1 cellular context compared by ENCODE assay signal in the genomic region with DNA sequence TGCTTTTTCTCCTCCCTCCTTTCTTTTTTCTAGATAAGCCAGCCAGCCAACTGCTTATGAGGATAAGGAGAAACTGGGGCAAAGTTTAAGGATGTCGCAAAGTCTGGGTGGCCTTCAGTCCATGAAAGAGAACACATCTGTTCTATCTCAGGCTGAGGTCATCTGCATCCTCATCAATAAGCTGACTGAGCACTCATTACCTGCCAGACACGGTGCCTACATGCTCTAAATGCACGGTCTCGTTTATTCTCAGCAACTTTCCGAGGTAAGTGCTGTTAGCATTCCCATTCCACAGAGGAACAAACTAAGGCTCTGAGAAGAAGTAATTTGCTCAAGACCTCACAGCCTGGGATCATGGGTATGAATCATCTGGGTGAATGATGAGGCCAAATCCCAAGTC.
A peak's percentile ranks its signal among the peaks of the same experiment; 100 is the strongest.
TF ChIP-seq lines count a peak whose summit lies in the region.

No MANE protein-coding gene starts in this region.

TF ChIP-seq in K562, 482 proteins besides CTCF, POLR2A, EP300 and RAD21 (continued from another document):
- TF ChIP-seq, protein P1, sequence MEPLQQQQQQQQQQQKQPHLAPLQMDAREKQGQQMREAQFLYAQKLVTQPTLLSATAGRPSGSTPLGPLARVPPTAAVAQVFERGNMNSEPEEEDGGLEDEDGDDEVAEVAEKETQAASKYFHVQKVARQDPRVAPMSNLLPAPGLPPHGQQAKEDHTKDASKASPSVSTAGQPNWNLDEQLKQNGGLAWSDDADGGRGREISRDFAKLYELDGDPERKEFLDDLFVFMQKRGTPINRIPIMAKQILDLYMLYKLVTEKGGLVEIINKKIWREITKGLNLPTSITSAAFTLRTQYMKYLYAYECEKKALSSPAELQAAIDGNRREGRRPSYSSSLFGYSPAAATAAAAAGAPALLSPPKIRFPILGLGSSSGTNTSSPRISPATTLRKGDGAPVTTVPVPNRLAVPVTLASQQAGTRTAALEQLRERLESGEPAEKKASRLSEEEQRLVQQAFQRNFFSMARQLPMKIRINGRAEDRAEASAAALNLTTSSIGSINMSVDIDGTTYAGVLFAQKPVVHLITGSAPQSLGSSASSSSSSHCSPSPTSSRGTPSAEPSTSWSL (CRISPR knock-in tag; IDR thresholded peaks at IDR 0.05; ENCODE audit: borderline replicate concordance): no peak
- TF ChIP-seq XRCC4 (IDR thresholded peaks at IDR 0.05; ENCODE audit: extremely low read depth, insufficient read depth, insufficient read length): no peak
- TF ChIP-seq NR2C1 (IDR thresholded peaks at IDR 0.05): no peak
- TF ChIP-seq NR2C1 (tag; IDR thresholded peaks at IDR 0.05): no peak
- no peak for TF ChIP-seq YBX1 (IDR thresholded peaks at IDR 0.05)
- TF ChIP-seq, protein P2, sequence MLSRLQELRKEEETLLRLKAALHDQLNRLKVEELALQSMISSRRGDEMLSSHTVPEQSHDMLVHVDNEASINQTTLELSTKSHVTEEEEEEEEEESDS (CRISPR knock-in tag; IDR thresholded peaks at IDR 0.05): no peak
- TF ChIP-seq ZKSCAN1 (IDR thresholded peaks at IDR 0.05; ENCODE audit: low read depth, low read length): no peak
- TF ChIP-seq ZNF583 (CRISPR knock-in tag; IDR thresholded peaks at IDR 0.05): no peak
- TF ChIP-seq CXXC5 (CRISPR knock-in tag; IDR thresholded peaks at IDR 0.05): no peak
- TF ChIP-seq, protein P3, sequence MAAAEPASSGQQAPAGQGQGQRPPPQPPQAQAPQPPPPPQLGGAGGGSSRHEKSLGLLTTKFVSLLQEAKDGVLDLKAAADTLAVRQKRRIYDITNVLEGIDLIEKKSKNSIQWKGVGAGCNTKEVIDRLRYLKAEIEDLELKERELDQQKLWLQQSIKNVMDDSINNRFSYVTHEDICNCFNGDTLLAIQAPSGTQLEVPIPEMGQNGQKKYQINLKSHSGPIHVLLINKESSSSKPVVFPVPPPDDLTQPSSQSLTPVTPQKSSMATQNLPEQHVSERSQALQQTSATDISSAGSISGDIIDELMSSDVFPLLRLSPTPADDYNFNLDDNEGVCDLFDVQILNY (CRISPR knock-in tag; IDR thresholded peaks at IDR 0.05): no peak
- TF ChIP-seq BDP1 (IDR thresholded peaks at IDR 0.05; ENCODE audit: insufficient read depth, insufficient read length): no peak
- TF ChIP-seq CBFA2T3 (IDR thresholded peaks at IDR 0.05): peak; percentile 82
- TF ChIP-seq ZNF232 (CRISPR knock-in tag; IDR thresholded peaks at IDR 0.05): no peak
- TF ChIP-seq KDM4B (IDR thresholded peaks at IDR 0.05; ENCODE audit: borderline replicate concordance in 2 of 2, low read depth in 1 of 2): no peak
- no peak for TF ChIP-seq ETV5 (CRISPR knock-in tag; IDR thresholded peaks at IDR 0.05; ENCODE audit: low read depth)
- TF ChIP-seq SAFB2 (IDR thresholded peaks at IDR 0.05; ENCODE audit: borderline replicate concordance, low read depth, low read length, severe bottlenecking): no peak
- no peak for TF ChIP-seq ZNF324 (CRISPR knock-in tag; IDR thresholded peaks at IDR 0.05)
- TF ChIP-seq, protein P4, sequence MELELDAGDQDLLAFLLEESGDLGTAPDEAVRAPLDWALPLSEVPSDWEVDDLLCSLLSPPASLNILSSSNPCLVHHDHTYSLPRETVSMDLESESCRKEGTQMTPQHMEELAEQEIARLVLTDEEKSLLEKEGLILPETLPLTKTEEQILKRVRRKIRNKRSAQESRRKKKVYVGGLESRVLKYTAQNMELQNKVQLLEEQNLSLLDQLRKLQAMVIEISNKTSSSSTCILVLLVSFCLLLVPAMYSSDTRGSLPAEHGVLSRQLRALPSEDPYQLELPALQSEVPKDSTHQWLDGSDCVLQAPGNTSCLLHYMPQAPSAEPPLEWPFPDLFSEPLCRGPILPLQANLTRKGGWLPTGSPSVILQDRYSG (tag; conservative IDR thresholded peaks at IDR 0.05; ENCODE audit: low read depth): no peak
- TF ChIP-seq ATF7 (IDR thresholded peaks at IDR 0.05): no peak
- TF ChIP-seq RAD51 (IDR thresholded peaks at IDR 0.05; ENCODE audit: borderline replicate concordance, low read depth): no peak
- no peak for TF ChIP-seq ZBTB7A (IDR thresholded peaks at IDR 0.05; ENCODE audit: borderline replicate concordance, control insufficient read depth, low read depth, low read length)
- TF ChIP-seq SMARCC2 (IDR thresholded peaks at IDR 0.05; ENCODE audit: low read depth): no peak
- no peak for TF ChIP-seq MTA1 (IDR thresholded peaks at IDR 0.05; ENCODE audit: borderline replicate concordance)
